ENCODE assay signal across 16 cellular contexts in genomic region chr19:13503570-13504235, GRCh38.
"Had no signal": no experiment of that assay in that cellular context is flagged by ENCODE, and none has a peak within 500 bp of the region (broad histone marks: within the 10 kb centered on the region; RNA-seq: fewer than 3 reads in every experiment).

No MANE protein-coding gene starts in this region.

- H3K9me3 ChIP-seq: stomach, thoracic aorta had no signal

- H3K4me3 Mint-ChIP-seq: dendritic cell treated with granulocyte-macrophage colony-stimulating factor and Interleukin-4, amounts not matched to agents 40 ng/mL and 50 ng/mL, for 4 days had no signal

- H3K4me2 ChIP-seq: hepatocyte had no signal

- DNase-seq: effector CD8-positive, alpha-beta T cell; foreskin melanocyte; kidney glomerular epithelial cell; mesendoderm; naive B cell; posterior cingulate gyrus; small intestine; stimulated activated CD4-positive, alpha-beta T cell treated with anti-CD3 and anti-CD28 coated beads, Interleukin-12 subunit alpha, Interleukin-12 subunit beta, amount 100 ng/mL, for 4 hours; stimulated activated naive CD4-positive, alpha-beta T cell; stomach; substantia nigra; trophoblast cell had no signal

- H3K27ac ChIP-seq: hepatocyte, stomach, thoracic aorta had no signal

- H3K9me3 Mint-ChIP-seq: dendritic cell treated with granulocyte-macrophage colony-stimulating factor and Interleukin-4, amounts not matched to agents 40 ng/mL and 50 ng/mL, for 4 days; nephron had no signal

- H3K36me3 Mint-ChIP-seq: naive B cell had no signal

- H3K36me3 ChIP-seq: stomach, thoracic aorta had no signal

- H3K4me3 ChIP-seq: hepatocyte, stomach, thoracic aorta had no signal

- H3K4me1 Mint-ChIP-seq: nephron had no signal

- H3K27ac Mint-ChIP-seq: dendritic cell treated with granulocyte-macrophage colony-stimulating factor and Interleukin-4, amounts not matched to agents 40 ng/mL and 50 ng/mL, for 4 days; naive B cell; nephron had no signal

- H3K79me2 ChIP-seq: hepatocyte had no signal

- H2AFZ ChIP-seq: hepatocyte had no signal
